ENCODE assay signal across 16 cellular contexts in the genomic region with DNA sequence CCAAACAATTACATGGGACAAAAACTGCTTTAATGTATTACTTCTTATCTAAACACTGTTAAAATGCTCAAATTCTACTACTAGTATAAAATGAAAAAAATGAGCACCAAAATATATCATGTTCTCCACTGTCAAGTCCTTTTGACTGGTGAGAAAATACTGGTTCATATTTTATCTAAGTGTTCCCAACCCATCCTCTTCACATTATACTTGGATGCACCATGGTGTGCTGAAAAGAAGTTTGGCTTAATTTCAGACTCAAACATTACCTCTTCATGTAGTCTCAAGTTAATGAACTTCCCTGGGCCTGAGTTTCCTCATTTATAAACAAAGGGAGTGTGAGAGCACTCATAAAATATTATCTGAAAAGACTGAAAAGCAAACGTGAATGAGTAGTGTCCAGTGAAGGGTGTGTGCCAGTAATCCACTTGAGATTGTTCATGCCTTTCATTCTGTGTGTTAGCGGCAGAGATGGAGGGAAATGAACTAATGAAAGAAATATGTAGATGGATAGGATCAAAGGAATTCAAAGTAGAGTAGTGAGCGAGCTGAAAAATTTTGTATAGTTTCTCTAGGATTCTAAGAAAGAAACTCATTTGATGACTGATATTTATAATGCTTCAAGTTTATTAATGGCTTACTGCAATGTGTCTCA.
A peak's percentile ranks its signal among the peaks of the same experiment; 100 is the strongest.
DNase-seq lines count a peak whose midpoint lies in the region; ATAC-seq and TF ChIP-seq lines count a peak whose summit lies in the region.
"Had no signal": no experiment of that assay in that cellular context is flagged by ENCODE, and none has a peak within 500 bp of the region (broad histone marks: within the 10 kb centered on the region; RNA-seq: fewer than 3 reads in every experiment).

No MANE protein-coding gene starts in this region.

- no peak overlapping the region for H2AFZ ChIP-seq in IMR-90 (replicated peaks; ENCODE audit: low read length, poor library complexity)

- no peak overlapping the region for H3K56ac ChIP-seq in IMR-90 (ENCODE audit: extremely low read depth, insufficient read depth, low read length)

- H3K27ac ChIP-seq in IMR-90 (ENCODE audit: insufficient read depth, low read length) (no peak overlapping the region), lung (ENCODE audit: low read depth in 1 of 2, low read length in 1 of 2) (no peak overlapping the region), esophagus squamous epithelium (no peak overlapping the region)
- H3K27ac ChIP-seq: C4-2B, colonic mucosa, epithelial cell of prostate had no signal

- dilution Hi-C loops in IMR-90 (cut with HindIII; ENCODE audit: low sequenced_read_pairs, unreplicated experiment), result no loop called here

- H4K91ac ChIP-seq in IMR-90 (ENCODE audit: insufficient read depth, low read depth, low read length), result peak overlapping the region; percentile 37; the same call in 1 of the 2 replicates

- no peak overlapping the region for H3K18ac ChIP-seq in IMR-90 (ENCODE audit: low read depth, low read length)

- no peaks in the 10 kb centered on the region for H3K79me1 ChIP-seq in IMR-90 (ENCODE audit: low read depth in 1 of 2, low read length in 2 of 2)

- H3K4me1 ChIP-seq in IMR-90 (ENCODE audit: control insufficient read depth, insufficient read depth, low read length), result no peaks in the 10 kb centered on the region
- H3K4me1 ChIP-seq in adipocyte (ENCODE audit: control insufficient read depth, insufficient read depth, low read length), result no peaks in the 10 kb centered on the region
- no peaks in the 10 kb centered on the region for H3K4me1 ChIP-seq in lung (ENCODE audit: control insufficient read depth in 2 of 2, insufficient read depth in 2 of 2, low read length in 2 of 2)
- H3K4me1 ChIP-seq in esophagus squamous epithelium, result no peaks in the 10 kb centered on the region
- H3K4me1 ChIP-seq: colonic mucosa had no signal

- H3K9me3 ChIP-seq in IMR-90 (ENCODE audit: control insufficient read depth, insufficient read depth, low read length) (no peaks in the 10 kb centered on the region), adipocyte (ENCODE audit: control insufficient read depth, low read length) (no peaks in the 10 kb centered on the region), lung (ENCODE audit: control insufficient read depth in 2 of 2, insufficient read depth in 1 of 2, low read length in 1 of 2) (no peaks in the 10 kb centered on the region), esophagus squamous epithelium (no peaks in the 10 kb centered on the region)
- H3K9me3 ChIP-seq: colonic mucosa, heart right ventricle had no signal

- no peaks in the 10 kb centered on the region; the same call in 1 of the 2 replicates for H3K9me1 ChIP-seq in IMR-90 (ENCODE audit: insufficient read depth, low read length)

- H3K9ac ChIP-seq in IMR-90 (ENCODE audit: low read depth, low read length) (no peak overlapping the region), adipocyte (ENCODE audit: low read length) (no peak overlapping the region)

- TF ChIP-seq POLR2A in IMR-90 (IDR thresholded peaks at IDR 0.05; ENCODE audit: low read depth, low read length), result no peak
- TF ChIP-seq POLR2A in esophagus squamous epithelium (IDR thresholded peaks at IDR 0.05), result no peak

- in situ Hi-C loops in IMR-90 (cut with MboI; ENCODE audit: low sequenced_read_pairs), result no loop called here

- peak; percentile 78 for DNase-seq in EL
- peak; percentile 45 for DNase-seq in IMR-90
- peak; percentile 55 for DNase-seq in adipocyte (ENCODE audit: low read depth)
- no peak for DNase-seq in lung (ENCODE audit: low spot score)
- DNase-seq in mesenteric fat pad (ENCODE audit: low spot score), result no peak
- no peak for DNase-seq in esophagus squamous epithelium (lab: John Stamatoyannopoulos, UW)
- DNase-seq in amygdala (lab: John Stamatoyannopoulos, UW), result no peak
- DNase-seq in activated CD4-positive, alpha-beta T cell treated with anti-CD3 and anti-CD28 coated beads, Interleukin-2, amount 50 U/mL, for 1 hour, result no peak
- DNase-seq: activated CD4-positive, alpha-beta memory T cell treated with anti-CD3 and anti-CD28 coated beads, Interleukin-2, amount 10 ng/mL, durations not matched to agents 7 days and 5 days; activated naive CD8-positive, alpha-beta T cell treated with anti-CD3 and anti-CD28 coated beads, Interleukin-2, amount 50 U/mL, for 24 hours; activated T-cell treated with anti-CD3 and anti-CD28 coated beads, Interleukin-2, amount 50 U/mL, for 72 hours; colonic mucosa; heart right ventricle; NCI-H2171 had no signal

- ATAC-seq in IMR-90 (ENCODE audit: low read depth), result peak; percentile 82
- ATAC-seq in lung (ENCODE audit: insufficient read depth, low FRiP score), result peak; percentile 70
- ATAC-seq: activated naive CD8-positive, alpha-beta T cell treated with anti-CD3 and anti-CD28 coated beads, Interleukin-2, amount 50 U/mL, for 24 hours; activated T-cell treated with anti-CD3 and anti-CD28 coated beads, Interleukin-2, amount 50 U/mL, for 72 hours had no signal

- no peak overlapping the region for H3K4ac ChIP-seq in IMR-90 (ENCODE audit: low read depth, low read length)

- TF ChIP-seq CTCF in IMR-90 (conservative IDR thresholded peaks at IDR 0.05; ENCODE audit: low read depth, low read length), result no peak
- TF ChIP-seq CTCF in lung (IDR thresholded peaks at IDR 0.05; ENCODE audit: control extremely low read depth, extremely low read depth), result no peak
- TF ChIP-seq CTCF in esophagus squamous epithelium (IDR thresholded peaks at IDR 0.05), result no peak

- no TSS peak for BruUV-seq in IMR-90 (replicated peaks; lab: Mats Ljungman, UMichigan)

- no peak for TF ChIP-seq RAD21 in IMR-90 (IDR thresholded peaks at IDR 0.05; ENCODE audit: low read length)

- WGBS in IMR-90 (ENCODE audit: extremely low coverage in 2 of 2, insufficient read length in 1 of 2), 2 experiments, result 0% methylated on average over 2 of the region's 3 CpGs; no CpG with 5 or more reads in 1 of the 2 experiments
- 52 to 67% methylated on average over 3 of the region's 3 CpGs for WGBS in lung, 2 donors
- 50 to 57% methylated on average over 3 of the region's 3 CpGs for WGBS in esophagus squamous epithelium, 2 donors

- H4K20me1 ChIP-seq in IMR-90 (ENCODE audit: insufficient read depth, low read length), result no peaks in the 10 kb centered on the region

- CTCF ChIA-PET in IMR-90 (lab: Yijun Ruan, JAX), result no interaction called here

- no peak overlapping the region; the same call in 1 of the 2 replicates for H3K23ac ChIP-seq in IMR-90 (ENCODE audit: low read depth, low read length)

- H2BK15ac ChIP-seq in IMR-90 (ENCODE audit: low read depth, low read length), result no peak overlapping the region; the same call in 2 of the 3 replicates

- H2BK5ac ChIP-seq in IMR-90 (ENCODE audit: low read depth, low read length, poor library complexity, severe bottlenecking), result peak overlapping the region; percentile 33

- H2AK5ac ChIP-seq in IMR-90 (ENCODE audit: low read depth, low read length), result no peak overlapping the region

- no peak overlapping the region; the same call in 1 of the 2 replicates for H3K14ac ChIP-seq in IMR-90 (replicated peaks; ENCODE audit: low read depth, low read length)

- H2BK120ac ChIP-seq in IMR-90 (ENCODE audit: low read depth, low read length), result peak overlapping the region; percentile 76; the same call in 1 of the 2 replicates

- peak overlapping the region; percentile 58; the same call in 1 of the 2 replicates for H3K4me2 ChIP-seq in IMR-90 (ENCODE audit: low read depth, low read length)

- H4K5ac ChIP-seq in IMR-90 (ENCODE audit: low read depth, low read length), result no peak overlapping the region

- H3K36me3 ChIP-seq in IMR-90 (ENCODE audit: control insufficient read depth, insufficient read depth, low read length), result no peaks in the 10 kb centered on the region
- no peaks in the 10 kb centered on the region for H3K36me3 ChIP-seq in adipocyte (ENCODE audit: control insufficient read depth, insufficient read depth, low read length, severe bottlenecking)
- H3K36me3 ChIP-seq in lung (ENCODE audit: control insufficient read depth in 2 of 2, insufficient read depth in 2 of 2, low read length in 2 of 2), result no peaks in the 10 kb centered on the region
- H3K36me3 ChIP-seq in esophagus squamous epithelium, result no peaks in the 10 kb centered on the region
- H3K36me3 ChIP-seq: colonic mucosa, heart right ventricle had no signal

- H4K8ac ChIP-seq in IMR-90 (ENCODE audit: low read depth in 2 of 2, low read length in 2 of 2), result no peak overlapping the region

- no peak overlapping the region for H3K4me3 ChIP-seq in IMR-90 (ENCODE audit: insufficient read depth, low read depth, low read length)
- no peak overlapping the region for H3K4me3 ChIP-seq in adipocyte (ENCODE audit: low read length)
- no peak overlapping the region for H3K4me3 ChIP-seq in lung
- no peak overlapping the region for H3K4me3 ChIP-seq in esophagus squamous epithelium
- H3K4me3 ChIP-seq: colonic mucosa, heart right ventricle had no signal

- no peaks in the 10 kb centered on the region for H3K27me3 ChIP-seq in IMR-90 (ENCODE audit: control insufficient read depth, insufficient read depth, low read length)
- H3K27me3 ChIP-seq in adipocyte (replicated peaks; ENCODE audit: control insufficient read depth, insufficient read depth, low read length), result no peaks in the 10 kb centered on the region
- H3K27me3 ChIP-seq in lung (ENCODE audit: control insufficient read depth, insufficient read depth), result no peaks in the 10 kb centered on the region
- no peaks in the 10 kb centered on the region for H3K27me3 ChIP-seq in esophagus squamous epithelium
- H3K27me3 ChIP-seq: colonic mucosa, heart right ventricle had no signal

- intact Hi-C loops in IMR-90 (cut with micrococcal nuclease) (no loop called here), esophagus squamous epithelium (cut with DNase I) (no loop called here)

- POLR2A ChIA-PET in IMR-90 (lab: Charles Lee; ENCODE audit: unreplicated experiment), result interaction anchor here (0.5 kb wide), 1 partner anchor 49 kb away, joined by 10 read pairs; no protein-coding TSS in a partner anchor

- no peak overlapping the region for H2AK9ac ChIP-seq in IMR-90 (replicated peaks; ENCODE audit: low read depth, low read length, poor library complexity)

- no peak overlapping the region for H2BK20ac ChIP-seq in IMR-90 (ENCODE audit: low read depth, low read length)

TF ChIP-seq in IMR-90, 13 proteins besides CTCF, POLR2A, EP300 and RAD21 (continues in another document):
- TF ChIP-seq SMC3 (IDR thresholded peaks at IDR 0.05; ENCODE audit: low read depth, low read length), result no peak
- no peak for TF ChIP-seq MXI1 (IDR thresholded peaks at IDR 0.05; ENCODE audit: borderline replicate concordance, low read depth, low read length)
- TF ChIP-seq RCOR1 (IDR thresholded peaks at IDR 0.05; ENCODE audit: insufficient replicate concordance, low read length), result no peak
- no peak for TF ChIP-seq CEBPB (IDR thresholded peaks at IDR 0.05; ENCODE audit: low read depth, low read length)
- TF ChIP-seq BHLHE40 (IDR thresholded peaks at IDR 0.05; ENCODE audit: low read depth, low read length), result no peak
- TF ChIP-seq RFX5 (IDR thresholded peaks at IDR 0.05; ENCODE audit: low read depth, low read length), result no peak
- TF ChIP-seq MAFK (IDR thresholded peaks at IDR 0.05; ENCODE audit: low read depth, low read length), result no peak
- TF ChIP-seq CHD1 (IDR thresholded peaks at IDR 0.05; ENCODE audit: low read depth, low read length), result no peak
- TF ChIP-seq NFE2L2 (IDR thresholded peaks at IDR 0.05; ENCODE audit: low read depth, low read length), result no peak
- TF ChIP-seq FOS (IDR thresholded peaks at IDR 0.05; ENCODE audit: low read depth, low read length), result no peak

Comparison
In these comparisons a context has a peak if more than half of its experiments do, and no peak if none do; other contexts are left out.
1. DNase-seq: peak in EL (single experiment), IMR-90 (single experiment) and adipocyte (single experiment); none in lung (single experiment), mesenteric fat pad (single experiment), esophagus squamous epithelium (single experiment), amygdala (0 of 56) and activated CD4-positive, alpha-beta T cell treated with anti-CD3 and anti-CD28 coated beads, Interleukin-2, amount 50 U/mL, for 1 hour (single experiment).